22 cellular contexts compared by ENCODE assay signal in the genomic region with DNA sequence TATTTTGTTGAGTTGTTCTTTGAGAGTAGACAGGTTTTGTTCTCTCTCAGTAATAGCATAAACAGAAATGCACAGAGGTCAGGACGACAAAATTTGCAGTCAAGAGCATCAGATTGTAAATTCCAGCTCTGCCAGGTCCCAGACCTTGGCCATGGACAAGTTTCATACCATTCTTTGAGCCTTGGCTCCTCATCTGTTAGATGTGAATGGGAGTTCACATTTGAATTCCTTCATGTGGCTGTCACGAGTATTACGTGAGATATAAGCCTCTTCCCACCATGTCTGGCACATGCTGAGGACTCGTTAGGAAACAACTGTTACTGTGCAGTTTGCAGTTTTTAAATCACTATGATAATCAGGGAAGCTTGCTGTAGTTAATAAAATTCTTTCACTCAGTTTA.
A peak's percentile ranks its signal among the peaks of the same experiment; 100 is the strongest.
DNase-seq lines count a peak whose midpoint lies in the region; TF ChIP-seq lines count a peak whose summit lies in the region.
"Had no signal": no experiment of that assay in that cellular context is flagged by ENCODE, and none has a peak within 500 bp of the region (broad histone marks: within the 10 kb centered on the region; RNA-seq: fewer than 3 reads in every experiment).

No MANE protein-coding gene starts in this region.

- H3K4me1 ChIP-seq in breast epithelium: no peaks in the 10 kb centered on the region
- H3K4me1 ChIP-seq: colonic mucosa, SJCRH30, upper lobe of left lung had no signal

- H3K27me3 ChIP-seq in breast epithelium: no peaks in the 10 kb centered on the region
- H3K27me3 ChIP-seq: adrenal gland; BLaER1 treated with 17β-estradiol and CSF1 and Interleukin-3, amounts not matched to agents 10 nM and 100 nM; colonic mucosa; SJCRH30; upper lobe of left lung had no signal

- TF ChIP-seq CTCF in MCF 10A (IDR thresholded peaks at IDR 0.05; ENCODE audit: unreplicated experiment) (no peak), foreskin fibroblast (IDR thresholded peaks at IDR 0.05; ENCODE audit: low read depth, low read length) (no peak), breast epithelium (IDR thresholded peaks at IDR 0.05) (no peak)

- H3K36me3 ChIP-seq in breast epithelium: no peaks in the 10 kb centered on the region
- H3K36me3 ChIP-seq: adrenal gland; BLaER1 treated with 17β-estradiol and CSF1 and Interleukin-3, amounts not matched to agents 10 nM and 100 nM; colonic mucosa; SJCRH30; upper lobe of left lung had no signal

- in situ Hi-C loops in T47D (cut with HindIII; ENCODE audit: low pct_unique_long_range_greater_than_20kb, low sequenced_read_pairs) (no loop called here), SK-MEL-5 (cut with HindIII; ENCODE audit: low pct_unique_long_range_greater_than_20kb, low sequenced_read_pairs) (no loop called here)

- peaks cover 14 to 15% of the 10 kb centered on the region in 2 donors for H3K9me3 ChIP-seq in breast epithelium
- H3K9me3 ChIP-seq: colonic mucosa, SJCRH30 had no signal

- no TSS peak for BruUV-seq in MCF 10A (replicated peaks; lab: Mats Ljungman, UMichigan)

- H3K4me3 ChIP-seq in foreskin fibroblast (ENCODE audit: low read depth in 1 of 2, low read length in 2 of 2): no peak overlapping the region
- no peak overlapping the region for H3K4me3 ChIP-seq in breast epithelium
- H3K4me3 ChIP-seq: adrenal gland; BLaER1 treated with 17β-estradiol and CSF1 and Interleukin-3, amounts not matched to agents 10 nM and 100 nM; colonic mucosa; lung; SJCRH30; upper lobe of left lung had no signal

- TF ChIP-seq POLR2A in breast epithelium (IDR thresholded peaks at IDR 0.05): no peak

- no peak overlapping the region for H3K4me3 Mint-ChIP-seq in MCF 10A (ENCODE audit: unreplicated experiment)
- H3K4me3 Mint-ChIP-seq: effector memory CD8-positive, alpha-beta T cell had no signal

- intact Hi-C loops in MCF 10A (cut with micrococcal nuclease) (no loop called here), breast epithelium (cut with DNase I; ENCODE audit: low total_unique reads) (loop anchor here (5.0 kb wide), 1 partner anchor 877 kb away; no protein-coding TSS in a partner anchor)

- H3K4me1 Mint-ChIP-seq in MCF 10A (ENCODE audit: insufficient read depth, unreplicated experiment): peaks cover 30% of the 10 kb centered on the region

- H3K27me3 Mint-ChIP-seq in MCF 10A (ENCODE audit: insufficient read depth, unreplicated experiment): no peaks in the 10 kb centered on the region
- H3K27me3 Mint-ChIP-seq: effector memory CD8-positive, alpha-beta T cell had no signal

- H3K27ac Mint-ChIP-seq in MCF 10A (ENCODE audit: low read depth, unreplicated experiment): no peak overlapping the region
- H3K27ac Mint-ChIP-seq: effector memory CD8-positive, alpha-beta T cell had no signal

- peaks cover 7% of the 10 kb centered on the region for H3K9me3 Mint-ChIP-seq in MCF 10A (ENCODE audit: unreplicated experiment)

- DNase-seq in T47D (ENCODE audit: low read depth in 1 of 2, low spot score in 1 of 2): peak; percentile 7 to 100
- DNase-seq in MCF 10A (ENCODE audit: unreplicated experiment): no peak
- DNase-seq in SK-MEL-5 (ENCODE audit: low read depth, low spot score): peak; percentile 25
- DNase-seq in foreskin fibroblast: peak; percentile 23 to 45
- no peak for DNase-seq in NCI-H510A treated with DMSO at 0.1 percent for 48 hours (lab: John Stamatoyannopoulos, UW)
- no peak for DNase-seq in breast epithelium (ENCODE audit: low spot score in 2 of 2)
- DNase-seq in activated T-cell treated with anti-CD3 and anti-CD28 coated beads, Interleukin-2, amount 50 U/mL, for 48 hours: no peak
- no peak for DNase-seq in NCI-H1694 (lab: John Stamatoyannopoulos, UW)
- DNase-seq: activated CD8-positive, alpha-beta memory T cell treated with anti-CD3 and anti-CD28 coated beads for 24 hours; activated naive CD4-positive, alpha-beta T cell; activated T-cell treated with anti-CD3 and anti-CD28 coated beads, Interleukin-2, amount 50 U/mL, for 1 hour; colonic mucosa; effector memory CD8-positive, alpha-beta T cell; NCI-H1105; NCI-H2081 treated with DMSO at 0.1 percent for 48 hours; NCI-H446 treated with DMSO at 0.1 percent for 48 hours; posterior cingulate gyrus; SJCRH30; upper lobe of left lung had no signal

- H3K36me3 Mint-ChIP-seq in MCF 10A (ENCODE audit: insufficient read depth, unreplicated experiment): no peaks in the 10 kb centered on the region

- POLR2A ChIA-PET in MCF 10A (lab: Yijun Ruan, JAX): interaction anchor here (3.1 kb wide), 1 partner anchor 451 kb away, joined by 21 read pairs; no protein-coding TSS in a partner anchor

- CTCF ChIA-PET in MCF 10A (lab: Yijun Ruan, JAX): interaction anchor here (0.8 to 1.0 kb wide), 2 partner anchors 15 to 611 kb away, joined by 3 read pairs; no protein-coding TSS in a partner anchor

- H3K27ac ChIP-seq in breast epithelium: no peak overlapping the region
- H3K27ac ChIP-seq: BLaER1 treated with 17β-estradiol and CSF1 and Interleukin-3, amounts not matched to agents 10 nM and 100 nM; colonic mucosa; SJCRH30; upper lobe of left lung had no signal

Comparison
In these comparisons a context has a peak if more than half of its experiments do, and no peak if none do; other contexts are left out.
1. DNase-seq: peak in T47D (2 of 2), SK-MEL-5 (single experiment) and foreskin fibroblast (2 of 2); none in MCF 10A (single experiment), NCI-H510A treated with DMSO at 0.1 percent for 48 hours (single experiment), breast epithelium (0 of 2), activated T-cell treated with anti-CD3 and anti-CD28 coated beads, Interleukin-2, amount 50 U/mL, for 48 hours (0 of 2) and NCI-H1694 (single experiment).